In genomic region chr11:65798882-65799281, GRCh38 we compare ENCODE assay signal across 22 cellular contexts. TPM values are rescaled to one million over a fixed set of nuclear protein-coding genes. Genes with fewer than 3 reads are reported as not detected.
DNase-seq lines count a peak whose midpoint lies in the region; ATAC-seq, FAIRE-seq and TF ChIP-seq lines count a peak whose summit lies in the region.
"Had no signal": no experiment of that assay in that cellular context is flagged by ENCODE, and none has a peak within 500 bp of the region (broad histone marks: within the 10 kb centered on the region; RNA-seq: fewer than 3 reads in every experiment).

No MANE protein-coding gene starts in this region.

- no peaks in the 10 kb centered on the region; the same call in 1 of the 2 replicates for H3K36me3 ChIP-seq in H7 (replicated peaks; ENCODE audit: control insufficient read depth, insufficient read depth, low read length)
- H3K36me3 ChIP-seq: BE2C had no signal

- H3K27me3 ChIP-seq in H7 (ENCODE audit: control insufficient read depth, insufficient read depth, low read length), result no peaks in the 10 kb centered on the region; the same call in 1 of the 2 replicates

- DNase-seq in GM12892 (ENCODE audit: insufficient read length) (no peak), H7 (peak; percentile 59), progenitor cell of endocrine pancreas (ENCODE audit: low spot score, unreplicated experiment) (no peak), DMS53 treated with DMSO at 0.1 percent for 48 hours (lab: John Stamatoyannopoulos, UW; ENCODE audit: unreplicated experiment) (no peak)
- no peak for DNase-seq in activated T-cell treated with anti-CD3 and anti-CD28 coated beads, Interleukin-2, amount 50 U/mL, for 48 hours
- DNase-seq: ACHN; BE2C; C1 segment of cervical spinal cord; CD4-positive, CD25-positive, alpha-beta regulatory T cell; CD8-positive, alpha-beta memory T cell; COR-L47; DMS 273 treated with DMSO at 0.1 percent for 48 hours; DMS79; GF-D8; HFFc6; KBM-7 had no signal

- no peak for ATAC-seq in activated T-helper 17 cell treated with anti-CD3 and anti-CD28 coated beads, Interleukin-2, amount 50 U/mL, for 72 hours (replicated peaks)
- ATAC-seq in HG03432 (IDR thresholded peaks at IDR 0.05; ENCODE audit: unreplicated experiment), result no peak
- ATAC-seq: HepG2 had no signal

- no peaks in the 10 kb centered on the region for H3K9me3 Mint-ChIP-seq in activated T-helper 17 cell treated with anti-CD3 and anti-CD28 coated beads, Interleukin-2, amount 50 U/mL, for 72 hours
- H3K9me3 Mint-ChIP-seq in progenitor cell of endocrine pancreas (ENCODE audit: low read depth), result no peaks in the 10 kb centered on the region
- H3K9me3 Mint-ChIP-seq: CD8-positive, alpha-beta memory T cell; HFFc6; IgD-negative memory B cell had no signal

- H3K36me3 Mint-ChIP-seq in activated T-helper 17 cell treated with anti-CD3 and anti-CD28 coated beads, Interleukin-2, amount 50 U/mL, for 72 hours (ENCODE audit: low read depth), result no peaks in the 10 kb centered on the region
- H3K36me3 Mint-ChIP-seq in progenitor cell of endocrine pancreas (ENCODE audit: insufficient read depth), result peaks cover 6% of the 10 kb centered on the region
- H3K36me3 Mint-ChIP-seq: CD4-positive, CD25-positive, alpha-beta regulatory T cell; CD8-positive, alpha-beta memory T cell had no signal

- no peak for TF ChIP-seq POLR2A in GM12892 (IDR thresholded peaks at IDR 0.05; ENCODE audit: low read depth, low read length)

- peak overlapping the region; percentile 61 for H3K27ac Mint-ChIP-seq in activated T-helper 17 cell treated with anti-CD3 and anti-CD28 coated beads, Interleukin-2, amount 50 U/mL, for 72 hours
- H3K27ac Mint-ChIP-seq in progenitor cell of endocrine pancreas, result peak overlapping the region; percentile 73
- H3K27ac Mint-ChIP-seq: CD4-positive, CD25-positive, alpha-beta regulatory T cell; CD8-positive, alpha-beta memory T cell; HFFc6; IgD-negative memory B cell had no signal

- H3K27me3 Mint-ChIP-seq in activated T-helper 17 cell treated with anti-CD3 and anti-CD28 coated beads, Interleukin-2, amount 50 U/mL, for 72 hours, result peaks cover 23% of the 10 kb centered on the region
- peaks cover 16% of the 10 kb centered on the region for H3K27me3 Mint-ChIP-seq in progenitor cell of endocrine pancreas

- no peak overlapping the region for H3K4me3 ChIP-seq in H7 (ENCODE audit: insufficient read depth, low read depth, low read length)

- peak; percentile 30 for FAIRE-seq in GM12892 (lab: Jason Lieb, UNC)
- FAIRE-seq: A204.1, H54, HepG2 had no signal

- H3K4me3 Mint-ChIP-seq in activated T-helper 17 cell treated with anti-CD3 and anti-CD28 coated beads, Interleukin-2, amount 50 U/mL, for 72 hours, result peak overlapping the region; percentile 50
- no peak overlapping the region for H3K4me3 Mint-ChIP-seq in progenitor cell of endocrine pancreas (ENCODE audit: low read depth)
- H3K4me3 Mint-ChIP-seq: CD4-positive, CD25-positive, alpha-beta regulatory T cell; CD8-positive, alpha-beta memory T cell; HFFc6; IgD-negative memory B cell had no signal

- no peak for TF ChIP-seq CTCF in progenitor cell of endocrine pancreas (IDR thresholded peaks at IDR 0.05; ENCODE audit: unreplicated experiment)

- peaks cover 6% of the 10 kb centered on the region for H3K4me1 Mint-ChIP-seq in activated T-helper 17 cell treated with anti-CD3 and anti-CD28 coated beads, Interleukin-2, amount 50 U/mL, for 72 hours
- peaks cover 14% of the 10 kb centered on the region for H3K4me1 Mint-ChIP-seq in progenitor cell of endocrine pancreas (ENCODE audit: low read depth)
- H3K4me1 Mint-ChIP-seq: CD8-positive, alpha-beta memory T cell had no signal

RNA-seq across cellular contexts. Expression of gene OVOL1, which starts 12.0 kb away (rescaled TPM):
- 0.53 TPM for polyA plus RNA-seq in GM12892 (2012; ENCODE audit: missing spikeins)
- 1.2 and 1.4 TPM in 2 replicates for total RNA-seq in H7 (2014; rRNA removed; shearing (Covaris generic))
- total RNA-seq in activated T-helper 17 cell treated with anti-CD3 and anti-CD28 coated beads, Interleukin-2, amount 50 U/mL, for 72 hours, result under 1 TPM in 1 of 2 donors, not detected in 1; 0.98 TPM
- total RNA-seq in progenitor cell of endocrine pancreas, result 12.4 and 12.7 TPM in 2 replicates
- total RNA-seq: CD4-positive, CD25-positive, alpha-beta regulatory T cell; CD8-positive, alpha-beta memory T cell; HepG2; HFFc6 had no signal
- polyA plus RNA-seq: CD4-positive, CD25-positive, alpha-beta regulatory T cell; CD8-positive, alpha-beta memory T cell; IgD-negative memory B cell had no signal

RNA-seq across cellular contexts. Expression of gene AP5B1, which starts 18.1 kb away (rescaled TPM):
- 3.5 TPM for polyA plus RNA-seq in GM12892 (2012; ENCODE audit: missing spikeins)
- 6.7 and 7.8 TPM in 2 replicates for total RNA-seq in H7 (2014; rRNA removed; shearing (Covaris generic))
- total RNA-seq in activated T-helper 17 cell treated with anti-CD3 and anti-CD28 coated beads, Interleukin-2, amount 50 U/mL, for 72 hours, result 10 to 100 TPM; 17.2 to 21.9 TPM
- 18.4 and 19.3 TPM in 2 replicates for total RNA-seq in progenitor cell of endocrine pancreas

RNA-seq across cellular contexts. Expression of gene SNX32, which starts 34.9 kb away (rescaled TPM):
- polyA plus RNA-seq in GM12892 (2012; ENCODE audit: missing spikeins), result 1.7 TPM
- 0.26 and 0.80 TPM in 2 replicates for total RNA-seq in H7 (2014; rRNA removed; shearing (Covaris generic))
- total RNA-seq in activated T-helper 17 cell treated with anti-CD3 and anti-CD28 coated beads, Interleukin-2, amount 50 U/mL, for 72 hours, result 1 to 10 TPM; 1.6 to 6.6 TPM
- total RNA-seq in progenitor cell of endocrine pancreas, result 3.6 and 4.6 TPM in 2 replicates
- total RNA-seq: HFFc6 had no signal

RNA-seq across cellular contexts. Expression of gene CFL1, which starts 59.1 kb away (rescaled TPM):
- 777 TPM for polyA plus RNA-seq in GM12892 (2012; ENCODE audit: missing spikeins)
- 916 and 1,083 TPM in 2 replicates for total RNA-seq in H7 (2014; rRNA removed; shearing (Covaris generic))
- 1,000 to 10,000 TPM in 1 of 2 donors, 100 to 1,000 TPM in 1; 682 to 1,566 TPM for total RNA-seq in activated T-helper 17 cell treated with anti-CD3 and anti-CD28 coated beads, Interleukin-2, amount 50 U/mL, for 72 hours
- total RNA-seq in progenitor cell of endocrine pancreas, result 864 and 890 TPM in 2 replicates
